Comparison of ENCODE assay signal across 8 cellular contexts in genomic region chr1:25695066-25695990, GRCh38.
DNase-seq lines count a peak whose midpoint lies in the region; ATAC-seq, FAIRE-seq and TF ChIP-seq lines count a peak whose summit lies in the region.

No MANE protein-coding gene starts in this region.

- TF ChIP-seq POLR2A in IMR-90 (IDR thresholded peaks at IDR 0.05; ENCODE audit: low read depth, low read length) (no peak), H1 (IDR thresholded peaks at IDR 0.05; ENCODE audit: control extremely low read depth in 1 of 2, low read depth in 2 of 2, low read length in 2 of 2) (no peak)

- H4K20me1 ChIP-seq in IMR-90 (ENCODE audit: insufficient read depth, low read length) (no peaks in the 10 kb centered on the region), H1 (replicated peaks in 1 of 2; ENCODE audit: control insufficient read depth in 1 of 2, insufficient read depth in 2 of 2, low read length in 2 of 2) (no peaks in the 10 kb centered on the region)

- H3K9me3 ChIP-seq in IMR-90 (ENCODE audit: control insufficient read depth, insufficient read depth, low read length): no peaks in the 10 kb centered on the region
- H3K9me3 ChIP-seq in H1 (ENCODE audit: insufficient read depth in 2 of 2, low read depth in 1 of 2, low read length in 1 of 2): no peaks in the 10 kb centered on the region
- H3K9me3 ChIP-seq in mesodermal cell (ENCODE audit: control insufficient read depth, low read length): no peaks in the 10 kb centered on the region

- peak overlapping the region; percentile 99 for H2BK120ac ChIP-seq in IMR-90 (ENCODE audit: low read depth, low read length)
- no peak overlapping the region for H2BK120ac ChIP-seq in H1 (replicated peaks; ENCODE audit: low read depth, low read length)

- H4K91ac ChIP-seq in IMR-90 (ENCODE audit: insufficient read depth, low read depth, low read length) (peak overlapping the region; percentile 97), H1 (replicated peaks; ENCODE audit: insufficient read length, low read length) (no peak overlapping the region)

- H4K5ac ChIP-seq in IMR-90 (ENCODE audit: low read depth, low read length) (peak overlapping the region; percentile 98), H1 (ENCODE audit: insufficient read length, low read depth, low read length) (no peak overlapping the region)

- DNase-seq in C1 segment of cervical spinal cord (lab: John Stamatoyannopoulos, UW) (peak in 10 of 14 donors; percentile 7 to 79 (median 49)), IMR-90 (peak; percentile 99), H1 (ENCODE audit: low read depth in 1 of 2, low spot score in 2 of 2) (no peak), GM20000 (ENCODE audit: low spot score) (no peak)
- no peak for DNase-seq in activated CD8-positive, alpha-beta memory T cell treated with anti-CD3 and anti-CD28 coated beads, Interleukin-2, amount 50 U/mL, for 4 hours
- DNase-seq in stimulated activated CD4-positive, alpha-beta T cell treated with anti-CD3 and anti-CD28 coated beads, Interleukin-4, amount 100 ng/mL, for 1 hour: no peak

- H3K9me1 ChIP-seq in IMR-90 (ENCODE audit: insufficient read depth, low read length): peaks cover 27% of the 10 kb centered on the region

- peak overlapping the region; percentile 94 for H2AK5ac ChIP-seq in IMR-90 (ENCODE audit: low read depth, low read length)
- no peak overlapping the region for H2AK5ac ChIP-seq in H1 (ENCODE audit: low read depth, low read length)

- no peaks in the 10 kb centered on the region for H3K23me2 ChIP-seq in H1 (ENCODE audit: low read depth, low read length)

- no peaks in the 10 kb centered on the region for H3K36me3 ChIP-seq in IMR-90 (ENCODE audit: control insufficient read depth, insufficient read depth, low read length)
- no peaks in the 10 kb centered on the region for H3K36me3 ChIP-seq in H1 (ENCODE audit: control insufficient read depth in 2 of 4, insufficient read depth in 4 of 4, low read length in 3 of 4)
- H3K36me3 ChIP-seq in mesodermal cell (ENCODE audit: control insufficient read depth, insufficient read depth, low read length): no peaks in the 10 kb centered on the region

- H3K4me2 ChIP-seq in IMR-90 (ENCODE audit: low read depth, low read length): peak overlapping the region; percentile 56
- 0 out of 4 replicates have a peak overlapping the region, but pooled peaks of 1 of the 2 experiments have one; percentile 2 for H3K4me2 ChIP-seq in H1 (ENCODE audit: insufficient read depth in 1 of 2, low read depth in 2 of 2, low read length in 2 of 2)

- peak; percentile 52 for FAIRE-seq in H1 (lab: Jason Lieb, UNC)

- H3K4ac ChIP-seq in IMR-90 (ENCODE audit: low read depth, low read length) (peak overlapping the region; percentile 97), H1 (replicated peaks; ENCODE audit: insufficient read length, low read depth, low read length) (no peak overlapping the region)

- dilution Hi-C loops in IMR-90 (cut with HindIII; ENCODE audit: low sequenced_read_pairs, unreplicated experiment): no loop called here

- TF ChIP-seq EP300 in H1 (IDR thresholded peaks at IDR 0.05; ENCODE audit: borderline replicate concordance in 1 of 2, low read depth in 2 of 2, low read length in 2 of 2): no peak

- CTCF ChIA-PET in IMR-90 (lab: Yijun Ruan, JAX) (interaction anchor here (0.7 to 1.9 kb wide), 10 partner anchors 13 to 125 kb away, joined by 3 to 15 read pairs (median 3); partner anchors contain the start of gene MAN1C1), H1 (lab: Charles Lee; ENCODE audit: partially characterized antibody) (interaction anchor here (0.6 to 5.2 kb wide), 36 partner anchors 8 to 1653 kb away, joined by 3 to 53 read pairs (median 4); no protein-coding TSS in a partner anchor)

- H4K8ac ChIP-seq in IMR-90 (ENCODE audit: low read depth in 2 of 2, low read length in 2 of 2) (peak overlapping the region; percentile 45 to 96), H1 (ENCODE audit: extremely low read depth, insufficient read depth, low read length) (no peak overlapping the region)

- TF ChIP-seq CTCF in IMR-90 (conservative IDR thresholded peaks at IDR 0.05; ENCODE audit: low read depth, low read length): peak; percentile 51
- peak; percentile 2 to 28 (median 26); a peak in 3 of 4 replicates for TF ChIP-seq CTCF in H1 (IDR thresholded peaks at IDR 0.05; ENCODE audit: control extremely low read depth in 1 of 3, insufficient read depth in 1 of 3, low read depth in 1 of 3, low read length in 3 of 3)
- TF ChIP-seq CTCF in GM20000 (IDR thresholded peaks at IDR 0.05; ENCODE audit: extremely low read depth, missing control alignments): no peak

- H3K14ac ChIP-seq in IMR-90 (replicated peaks; ENCODE audit: low read depth, low read length) (peak overlapping the region; percentile 96), H1 (ENCODE audit: insufficient read length) (no peak overlapping the region)

- in situ Hi-C loops in IMR-90 (cut with MboI; ENCODE audit: low sequenced_read_pairs): no loop called here

- H3K27me3 ChIP-seq in IMR-90 (ENCODE audit: control insufficient read depth, insufficient read depth, low read length) (no peaks in the 10 kb centered on the region), H1 (replicated peaks in 1 of 4; ENCODE audit: control insufficient read depth in 3 of 4, extremely low read depth in 1 of 4, insufficient read depth in 3 of 4, low read length in 3 of 4) (no peaks in the 10 kb centered on the region)

- H2AFZ ChIP-seq in IMR-90 (replicated peaks; ENCODE audit: low read length, poor library complexity) (peak overlapping the region; percentile 71), H1 (ENCODE audit: low read length) (no peak overlapping the region)

- H2AK9ac ChIP-seq in IMR-90 (replicated peaks; ENCODE audit: low read depth, low read length, poor library complexity): peak overlapping the region; percentile 95

- H3K4me3 ChIP-seq in IMR-90 (ENCODE audit: insufficient read depth, low read depth, low read length): no peak overlapping the region
- no peak overlapping the region for H3K4me3 ChIP-seq in H1 (ENCODE audit: extremely low read depth in 1 of 4, insufficient read depth in 2 of 4, low read depth in 3 of 4, low read length in 4 of 4)
- H3K4me3 ChIP-seq in mesodermal cell (ENCODE audit: extremely low read depth, insufficient read depth, low read length, poor library complexity, severe bottlenecking): no peak overlapping the region

- H3K18ac ChIP-seq in IMR-90 (ENCODE audit: low read depth, low read length) (peak overlapping the region; percentile 97), H1 (ENCODE audit: extremely low read depth, low read length) (0 out of 2 replicates have a peak overlapping the region, but pooled peaks have one; percentile 20)

- intact Hi-C loops in IMR-90 (cut with micrococcal nuclease): loop anchor here (1.0 to 2.0 kb wide), 2 partner anchors 16 to 79 kb away; partner anchors contain the start of gene MAN1C1

- H3K9ac ChIP-seq in IMR-90 (ENCODE audit: low read depth, low read length) (peak overlapping the region; percentile 53), H1 (replicated peaks in 1 of 4; ENCODE audit: extremely low read depth in 1 of 4, low read depth in 3 of 4, low read length in 3 of 4) (no peak overlapping the region)

- no peaks in the 10 kb centered on the region for H3K79me2 ChIP-seq in H1 (ENCODE audit: control insufficient read depth in 1 of 2, insufficient read depth in 2 of 2, low read length in 2 of 2)

- peak; percentile 53 for TF ChIP-seq RAD21 in IMR-90 (IDR thresholded peaks at IDR 0.05; ENCODE audit: low read length)
- peak; percentile 34 to 40; a peak in 3 of 4 replicates for TF ChIP-seq RAD21 in H1 (IDR thresholded peaks at IDR 0.05 in 1 of 2, conservative IDR thresholded peaks at IDR 0.05 in 1 of 2; ENCODE audit: low read depth in 2 of 2, low read length in 2 of 2)

- H2BK15ac ChIP-seq in IMR-90 (ENCODE audit: low read depth, low read length) (peak overlapping the region; percentile 90), H1 (ENCODE audit: low read length) (peak overlapping the region; percentile 74; the same call in 1 of the 2 replicates)

- H3K27ac ChIP-seq in IMR-90 (ENCODE audit: insufficient read depth, low read length) (peak overlapping the region; percentile 96), H1 (ENCODE audit: low read depth, low read length) (no peak overlapping the region), mesodermal cell (ENCODE audit: low read depth, low read length, severe bottlenecking) (peak overlapping the region; percentile 77)

- peak overlapping the region; percentile 96 for H2BK5ac ChIP-seq in IMR-90 (ENCODE audit: low read depth, low read length, poor library complexity, severe bottlenecking)
- H2BK5ac ChIP-seq in H1 (ENCODE audit: low read depth, low read length): peak overlapping the region; percentile 27; the same call in 1 of the 2 replicates

- BruUV-seq in IMR-90 (replicated peaks; lab: Mats Ljungman, UMichigan): no TSS peak

- H3K23ac ChIP-seq in IMR-90 (ENCODE audit: low read depth, low read length) (peak overlapping the region; percentile 93), H1 (ENCODE audit: insufficient read length) (no peak overlapping the region)

- no peak overlapping the region; the same call in none of the 2 replicates for H2BK12ac ChIP-seq in H1 (ENCODE audit: low read depth, low read length)

- WGBS in IMR-90 (ENCODE audit: extremely low coverage in 2 of 2, insufficient read length in 1 of 2), 2 experiments: 51% methylated on average over 16 of the region's 22 CpGs; no CpG with 5 or more reads in 1 of the 2 experiments
- 72% methylated on average over 22 of the region's 22 CpGs; no CpG with 5 or more reads in 1 of the 2 experiments for WGBS in H1 (ENCODE audit: extremely low coverage in 1 of 2, insufficient coverage in 1 of 2, insufficient read length in 1 of 2, insufficient replicate concordance in 2 of 2, low coverage in 1 of 2, low lambda C conversion rate in 2 of 2, missing lambda C conversion rate in 1 of 2), 2 experiments
- WGBS in mesodermal cell (ENCODE audit: insufficient coverage in 2 of 2), 2 experiments: 58 to 68% methylated on average over 19 to 22 of the region's 22 CpGs

- H3K4me1 ChIP-seq in IMR-90 (ENCODE audit: control insufficient read depth, insufficient read depth, low read length): peaks cover 33% of the 10 kb centered on the region
- H3K4me1 ChIP-seq in H1 (replicated peaks in 1 of 4; ENCODE audit: control insufficient read depth in 3 of 4, insufficient read depth in 4 of 4, low read length in 3 of 4): peaks cover 13 to 24% (median 17%) of the 10 kb centered on the region in 4 experiments
- H3K4me1 ChIP-seq in mesodermal cell (ENCODE audit: control insufficient read depth, insufficient read depth, low read length, poor library complexity, severe bottlenecking): peaks cover 25% of the 10 kb centered on the region

- H3K79me1 ChIP-seq in IMR-90 (ENCODE audit: low read depth in 1 of 2, low read length in 2 of 2) (peaks cover 0 to 30% of the 10 kb centered on the region in 2 experiments; a peak in 2 of 4 replicates), H1 (ENCODE audit: low read depth, low read length) (no peaks in the 10 kb centered on the region)

- H2BK20ac ChIP-seq in IMR-90 (ENCODE audit: low read depth, low read length): peak overlapping the region; percentile 96
- H2BK20ac ChIP-seq in H1 (ENCODE audit: low read length): peak overlapping the region; percentile 87; the same call in 1 of the 2 replicates

- POLR2A ChIA-PET in IMR-90 (lab: Charles Lee; ENCODE audit: unreplicated experiment) (no interaction called here), H1 (lab: Charles Lee; ENCODE audit: partially characterized antibody) (interaction anchor here (0.6 to 1.5 kb wide), 4 partner anchors 9 to 304 kb away, joined by 3 to 4 read pairs (median 3); no protein-coding TSS in a partner anchor)

- ATAC-seq in IMR-90 (ENCODE audit: low read depth) (peak; percentile 78), HG02588 (IDR thresholded peaks at IDR 0.05; ENCODE audit: unreplicated experiment) (no peak)

- peak overlapping the region; percentile 72 for H3K56ac ChIP-seq in IMR-90 (ENCODE audit: extremely low read depth, insufficient read depth, low read length)
- no peak overlapping the region for H3K56ac ChIP-seq in H1 (replicated peaks; ENCODE audit: insufficient read length, low read depth, low read length)

Comparison
In these comparisons a context has a peak if more than half of its experiments do, and no peak if none do; other contexts are left out.
1. DNase-seq: peak in C1 segment of cervical spinal cord (10 of 14) and IMR-90 (single experiment); none in H1 (0 of 2), activated CD8-positive, alpha-beta memory T cell treated with anti-CD3 and anti-CD28 coated beads, Interleukin-2, amount 50 U/mL, for 4 hours (single experiment), stimulated activated CD4-positive, alpha-beta T cell treated with anti-CD3 and anti-CD28 coated beads, Interleukin-4, amount 100 ng/mL, for 1 hour (single experiment) and GM20000 (single experiment).